ENCODE assay signal across 15 cellular contexts in genomic region chr3:38120690-38121450, GRCh38. TPM values are rescaled to one million over a fixed set of nuclear protein-coding genes. Genes with fewer than 3 reads are reported as not detected.
DNase-seq lines count a peak whose midpoint lies in the region; ATAC-seq and TF ChIP-seq lines count a peak whose summit lies in the region.
"Had no signal": no experiment of that assay in that cellular context is flagged by ENCODE, and none has a peak within 500 bp of the region (broad histone marks: within the 10 kb centered on the region; RNA-seq: fewer than 3 reads in every experiment).

No MANE protein-coding gene starts in this region.

- no peak for ATAC-seq in activated T-helper 17 cell treated with anti-CD3 and anti-CD28 coated beads, Interleukin-2, amount 50 U/mL, for 72 hours (replicated peaks)
- ATAC-seq in naive thymus-derived CD8-positive, alpha-beta T cell, result no peak
- ATAC-seq in HG03280 (IDR thresholded peaks at IDR 0.05; ENCODE audit: unreplicated experiment), result no peak
- ATAC-seq: left lung had no signal

- H3K4me3 Mint-ChIP-seq in T-helper 1 cell treated with Interleukin-12 subunit alpha and Interleukin-12 subunit beta and Interleukin-4 antibody, amounts not matched to agents 30 μg/mL and 1 μg/mL, for 36 hours, result no peak overlapping the region
- no peak overlapping the region for H3K4me3 Mint-ChIP-seq in CD14-positive monocyte
- H3K4me3 Mint-ChIP-seq in activated T-helper 17 cell treated with anti-CD3 and anti-CD28 coated beads, Interleukin-2, amount 50 U/mL, for 72 hours, result no peak overlapping the region
- no peak overlapping the region for H3K4me3 Mint-ChIP-seq in naive thymus-derived CD8-positive, alpha-beta T cell

- DNase-seq in T-helper 1 cell, result no peak
- peak; percentile 33 for DNase-seq in CD14-positive monocyte (ENCODE audit: low spot score)
- no peak for DNase-seq in naive thymus-derived CD8-positive, alpha-beta T cell
- no peak for DNase-seq in SW 1271 (lab: John Stamatoyannopoulos, UW)
- DNase-seq in NCI-H524 treated with DMSO at 0.1 percent for 48 hours (lab: John Stamatoyannopoulos, UW), result no peak
- DNase-seq: activated CD4-positive, alpha-beta T cell treated with anti-CD3 and anti-CD28 coated beads, Interleukin-2, amount 50 U/mL, for 4 hours; colonic mucosa; NCI-H1417; NCI-H510A treated with DMSO at 0.1 percent for 48 hours; SHP77; stimulated activated CD4-positive, alpha-beta T cell treated with anti-CD3 and anti-CD28 coated beads, Interleukin-4, amount 100 ng/mL, for 4 hours had no signal

- intact Hi-C loops in CD14-positive monocyte (cut with micrococcal nuclease), result no loop called here

- H3K4me1 Mint-ChIP-seq in T-helper 1 cell treated with Interleukin-12 subunit alpha and Interleukin-12 subunit beta and Interleukin-4 antibody, amounts not matched to agents 30 μg/mL and 1 μg/mL, for 36 hours (ENCODE audit: low read depth), result peaks cover 4% of the 10 kb centered on the region
- H3K4me1 Mint-ChIP-seq in CD14-positive monocyte, result peaks cover 10% of the 10 kb centered on the region
- no peaks in the 10 kb centered on the region for H3K4me1 Mint-ChIP-seq in activated T-helper 17 cell treated with anti-CD3 and anti-CD28 coated beads, Interleukin-2, amount 50 U/mL, for 72 hours
- peaks cover 5 to 20% (median 15%) of the 10 kb centered on the region in 4 donors for H3K4me1 Mint-ChIP-seq in naive thymus-derived CD8-positive, alpha-beta T cell

- peaks cover 26% of the 10 kb centered on the region for H3K36me3 Mint-ChIP-seq in T-helper 1 cell treated with Interleukin-12 subunit alpha and Interleukin-12 subunit beta and Interleukin-4 antibody, amounts not matched to agents 30 μg/mL and 1 μg/mL, for 36 hours (ENCODE audit: low read depth)
- peaks cover 72 to 80% of the 10 kb centered on the region in 2 donors for H3K36me3 Mint-ChIP-seq in CD14-positive monocyte
- peaks cover 54% of the 10 kb centered on the region for H3K36me3 Mint-ChIP-seq in activated T-helper 17 cell treated with anti-CD3 and anti-CD28 coated beads, Interleukin-2, amount 50 U/mL, for 72 hours (ENCODE audit: low read depth)
- H3K36me3 Mint-ChIP-seq in naive thymus-derived CD8-positive, alpha-beta T cell, result peaks cover 0 to 48% (median 5%) of the 10 kb centered on the region in 3 donors

- H3K27ac Mint-ChIP-seq in T-helper 1 cell treated with Interleukin-12 subunit alpha and Interleukin-12 subunit beta and Interleukin-4 antibody, amounts not matched to agents 30 μg/mL and 1 μg/mL, for 36 hours, result peak overlapping the region; percentile 32
- peak overlapping the region in 3 of 7 donors; percentile 32 to 59 (median 46) for H3K27ac Mint-ChIP-seq in CD14-positive monocyte
- H3K27ac Mint-ChIP-seq in activated T-helper 17 cell treated with anti-CD3 and anti-CD28 coated beads, Interleukin-2, amount 50 U/mL, for 72 hours, result peak overlapping the region; percentile 74
- peak overlapping the region in 6 of 10 donors; percentile 53 to 91 (median 76) for H3K27ac Mint-ChIP-seq in naive thymus-derived CD8-positive, alpha-beta T cell

- H3K9me3 Mint-ChIP-seq in T-helper 1 cell treated with Interleukin-12 subunit alpha and Interleukin-12 subunit beta and Interleukin-4 antibody, amounts not matched to agents 30 μg/mL and 1 μg/mL, for 36 hours, result no peaks in the 10 kb centered on the region
- no peaks in the 10 kb centered on the region for H3K9me3 Mint-ChIP-seq in CD14-positive monocyte
- no peaks in the 10 kb centered on the region for H3K9me3 Mint-ChIP-seq in activated T-helper 17 cell treated with anti-CD3 and anti-CD28 coated beads, Interleukin-2, amount 50 U/mL, for 72 hours
- H3K9me3 Mint-ChIP-seq in naive thymus-derived CD8-positive, alpha-beta T cell, result no peaks in the 10 kb centered on the region

- no peak for TF ChIP-seq CTCF in CD14-positive monocyte (IDR thresholded peaks at IDR 0.05)

- POLR2A ChIA-PET in naive thymus-derived CD8-positive, alpha-beta T cell (lab: Charles Lee), result interaction anchor here (0.6 kb wide), 1 partner anchor 79 kb away, joined by 3 read pairs; no protein-coding TSS in a partner anchor

- no peaks in the 10 kb centered on the region for H3K27me3 Mint-ChIP-seq in T-helper 1 cell treated with Interleukin-12 subunit alpha and Interleukin-12 subunit beta and Interleukin-4 antibody, amounts not matched to agents 30 μg/mL and 1 μg/mL, for 36 hours (ENCODE audit: low read depth)
- H3K27me3 Mint-ChIP-seq in CD14-positive monocyte (ENCODE audit: low read depth in 3 of 3), result peaks cover 0 to 7% (median 1%) of the 10 kb centered on the region in 3 donors
- H3K27me3 Mint-ChIP-seq in activated T-helper 17 cell treated with anti-CD3 and anti-CD28 coated beads, Interleukin-2, amount 50 U/mL, for 72 hours, result no peaks in the 10 kb centered on the region
- H3K27me3 Mint-ChIP-seq in naive thymus-derived CD8-positive, alpha-beta T cell, result no peaks in the 10 kb centered on the region

RNA-seq across cellular contexts. Expression of gene ACAA1, which starts 16.1 kb away (rescaled TPM):
- polyA plus RNA-seq in CD14-positive monocyte, result 100 to 1,000 TPM; 123 to 133 TPM
- total RNA-seq in activated T-helper 17 cell treated with anti-CD3 and anti-CD28 coated beads, Interleukin-2, amount 50 U/mL, for 72 hours, result 10 to 100 TPM; 67.5 to 82.8 TPM
- total RNA-seq in naive thymus-derived CD8-positive, alpha-beta T cell, result 10 to 100 TPM; 81.0 to 84.3 TPM
- polyA plus RNA-seq in naive thymus-derived CD8-positive, alpha-beta T cell, result 10 to 100 TPM; 53.5 to 64.8 (median 55.6) TPM

RNA-seq across cellular contexts. Expression of gene MYD88, which starts 17.6 kb away (rescaled TPM):
- polyA plus RNA-seq in CD14-positive monocyte, result 100 to 1,000 TPM; 398 to 427 TPM
- 10 to 100 TPM; 34.5 to 57.0 TPM for total RNA-seq in activated T-helper 17 cell treated with anti-CD3 and anti-CD28 coated beads, Interleukin-2, amount 50 U/mL, for 72 hours
- 10 to 100 TPM; 40.6 to 44.7 TPM for total RNA-seq in naive thymus-derived CD8-positive, alpha-beta T cell
- polyA plus RNA-seq in naive thymus-derived CD8-positive, alpha-beta T cell, result 10 to 100 TPM; 54.5 to 73.9 (median 71.8) TPM

RNA-seq across cellular contexts. Expression of gene OXSR1, which starts 44.5 kb away (rescaled TPM):
- 10 to 100 TPM in 1 of 2 donors, 1 to 10 TPM in 1; 9.4 to 12.3 TPM for polyA plus RNA-seq in CD14-positive monocyte
- total RNA-seq in activated T-helper 17 cell treated with anti-CD3 and anti-CD28 coated beads, Interleukin-2, amount 50 U/mL, for 72 hours, result 10 to 100 TPM; 77.8 to 78.4 TPM
- 10 to 100 TPM; 40.3 to 40.8 TPM for total RNA-seq in naive thymus-derived CD8-positive, alpha-beta T cell
- polyA plus RNA-seq in naive thymus-derived CD8-positive, alpha-beta T cell, result 10 to 100 TPM; 12.9 to 14.0 (median 13.1) TPM
